In the genomic region with DNA sequence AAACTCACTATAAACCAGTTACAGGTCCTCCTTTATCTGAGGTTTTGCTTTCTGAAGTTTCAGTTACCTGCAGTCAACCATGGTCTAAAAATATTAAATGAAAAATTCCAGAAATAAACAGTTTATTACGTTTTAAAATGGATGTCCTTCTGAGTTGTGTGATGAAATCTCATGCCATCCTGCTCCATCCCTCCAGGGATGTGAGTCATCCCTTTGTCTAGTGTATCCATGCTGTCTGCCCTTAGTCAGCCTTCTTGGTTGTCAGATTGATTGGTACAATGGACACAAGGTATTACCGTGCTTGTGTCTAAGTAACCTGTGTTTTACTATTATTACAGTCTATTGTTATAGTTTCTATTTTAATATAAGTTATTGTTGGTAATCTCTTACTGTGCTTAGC, we compare ENCODE assay signal across 19 cellular contexts.
DNase-seq lines count a peak whose midpoint lies in the region; ATAC-seq and TF ChIP-seq lines count a peak whose summit lies in the region.
"Had no signal": no experiment of that assay in that cellular context is flagged by ENCODE, and none has a peak within 500 bp of the region (broad histone marks: within the 10 kb centered on the region; RNA-seq: fewer than 3 reads in every experiment).

No MANE protein-coding gene starts in this region.

- no peaks in the 10 kb centered on the region for H3K27me3 ChIP-seq in PC-3 (ENCODE audit: low read length)
- H3K27me3 ChIP-seq: sigmoid colon had no signal

- BruUV-seq in PC-3 (replicated peaks; lab: Mats Ljungman, UMichigan): no TSS peak

- CTCF ChIA-PET in PC-3 (lab: Charles Lee): no interaction called here

- H3K79me2 ChIP-seq in PC-3 (ENCODE audit: low read length): no peaks in the 10 kb centered on the region

- H3K9ac ChIP-seq in PC-3 (ENCODE audit: low read length): no peak overlapping the region

- TF ChIP-seq CTCF in PC-3 (conservative IDR thresholded peaks at IDR 0.05; ENCODE audit: low read depth, low read length) (no peak), choroid plexus epithelial cell (conservative IDR thresholded peaks at IDR 0.05; ENCODE audit: low read depth, low read length) (no peak)

- no peak overlapping the region for H3K27ac ChIP-seq in PC-3 (ENCODE audit: low read length)
- H3K27ac ChIP-seq: left ventricle myocardium inferior, sigmoid colon had no signal

- intact Hi-C loops in PC-3 (cut with micrococcal nuclease): no loop called here

- H3K4me3 ChIP-seq in PC-3 (ENCODE audit: low read length) (no peak overlapping the region), choroid plexus epithelial cell (ENCODE audit: low read depth, low read length) (no peak overlapping the region)
- H3K4me3 ChIP-seq: left ventricle myocardium inferior, sigmoid colon had no signal

- no peaks in the 10 kb centered on the region for H3K9me2 ChIP-seq in PC-3 (replicated peaks; ENCODE audit: low read length)

- peak; percentile 37 for DNase-seq in EL
- DNase-seq in PC-3: peak; percentile 63
- peak; percentile 6 for DNase-seq in choroid plexus epithelial cell (ENCODE audit: low read depth)
- peak; percentile 37 for DNase-seq in kidney glomerular epithelial cell (lab: John Stamatoyannopoulos, UW)
- no peak for DNase-seq in NCI-H1694 (lab: John Stamatoyannopoulos, UW)
- no peak for DNase-seq in T-helper 2 cell
- no peak for DNase-seq in stimulated activated CD4-positive, alpha-beta T cell treated with anti-CD3 and anti-CD28 coated beads, Interleukin-4, amount 100 ng/mL, for 1 hour
- DNase-seq: activated CD8-positive, alpha-beta memory T cell treated with anti-CD3 and anti-CD28 coated beads for 24 hours; DMS 273 treated with DMSO at 0.1 percent for 48 hours; hypothalamus; left ventricle myocardium inferior; NCI-H1105; NCI-H2171; sigmoid colon; stimulated activated CD4-positive, alpha-beta T cell treated with anti-CD3 and anti-CD28 coated beads, Interleukin-4, amount 100 ng/mL, for 24 hours; stimulated activated CD8-positive, alpha-beta memory T cell treated with anti-CD3 and anti-CD28 coated beads, Interleukin-4, amount 100 ng/mL, for 48 hours; T-helper 1 cell had no signal

- no peaks in the 10 kb centered on the region for H3K4me1 ChIP-seq in PC-3 (ENCODE audit: insufficient read depth, low read length)
- H3K4me1 ChIP-seq: left ventricle myocardium inferior had no signal

- POLR2A ChIA-PET in PC-3 (lab: Charles Lee; ENCODE audit: unreplicated experiment): no interaction called here

- no peaks in the 10 kb centered on the region for H3F3A ChIP-seq in PC-3 (ENCODE audit: low read length, unreplicated experiment)

- ATAC-seq in PC-3 (peak; percentile 53; the same call in 1 of the 2 replicates), GM18868 (IDR thresholded peaks at IDR 0.05; ENCODE audit: unreplicated experiment) (no peak)
- ATAC-seq: WTC11 had no signal

- H4K20me1 ChIP-seq in PC-3 (ENCODE audit: low read length): no peaks in the 10 kb centered on the region

- no peaks in the 10 kb centered on the region for H3K36me3 ChIP-seq in PC-3 (ENCODE audit: low read depth, low read length)
- H3K36me3 ChIP-seq: left ventricle myocardium inferior, sigmoid colon had no signal

- H3K9me3 ChIP-seq in PC-3 (ENCODE audit: low read length): no peaks in the 10 kb centered on the region
- H3K9me3 ChIP-seq: left ventricle myocardium inferior, sigmoid colon had no signal

- no peak overlapping the region for H3K4me2 ChIP-seq in PC-3 (ENCODE audit: low read length)

- no peak overlapping the region for H2AFZ ChIP-seq in PC-3 (ENCODE audit: low read length)

Comparison
In these comparisons a context has a peak if more than half of its experiments do, and no peak if none do; other contexts are left out.
1. DNase-seq: peak in EL (single experiment), PC-3 (single experiment), choroid plexus epithelial cell (single experiment) and kidney glomerular epithelial cell (single experiment); none in NCI-H1694 (single experiment), T-helper 2 cell (0 of 5) and stimulated activated CD4-positive, alpha-beta T cell treated with anti-CD3 and anti-CD28 coated beads, Interleukin-4, amount 100 ng/mL, for 1 hour (single experiment).